In genomic region chr2:200252661-200253067, GRCh38 we compare ENCODE assay signal across 11 cellular contexts. TPM values are rescaled to one million over a fixed set of nuclear protein-coding genes. Genes with fewer than 3 reads are reported as not detected.
DNase-seq lines count a peak whose midpoint lies in the region; ATAC-seq lines count a peak whose summit lies in the region.
"Had no signal": no experiment of that assay in that cellular context is flagged by ENCODE, and none has a peak within 500 bp of the region (broad histone marks: within the 10 kb centered on the region; RNA-seq: fewer than 3 reads in every experiment).

No MANE protein-coding gene starts in this region.

- peak overlapping the region; percentile 32 for H3K4me3 ChIP-seq in GM23248

- DNase-seq in GM23248 = peak; percentile 92
- peak; percentile 48 for DNase-seq in amniotic stem cell (lab: John Stamatoyannopoulos, UW)
- DNase-seq in left cardiac atrium = peak; percentile 24
- DNase-seq in sciatic nerve (ENCODE audit: low spot score) = no peak
- DNase-seq in retina = no peak
- DNase-seq in C1 segment of cervical spinal cord (lab: John Stamatoyannopoulos, UW) = no peak
- no peak for DNase-seq in NCI-H1092 treated with DMSO at 0.1 percent for 48 hours (lab: John Stamatoyannopoulos, UW)
- DNase-seq: activated effector memory CD4-positive, alpha-beta T cell treated with anti-CD3 and anti-CD28 coated beads, Interleukin-2, amount 50 U/mL, for 16 hours; effector memory CD8-positive, alpha-beta T cell had no signal

- intact Hi-C loops in left cardiac atrium (cut with DNase I) = no loop called here
- intact Hi-C loops in sciatic nerve (cut with DNase I) = no loop called here

- H3K4me1 ChIP-seq in GM23248 (ENCODE audit: insufficient read depth) = peaks cover 20% of the 10 kb centered on the region

- no peaks in the 10 kb centered on the region for H4K20me1 ChIP-seq in GM23248 (ENCODE audit: insufficient read depth)

- H3K27ac ChIP-seq in GM23248 = peak overlapping the region; percentile 67

- no peaks in the 10 kb centered on the region for H3K79me2 ChIP-seq in GM23248 (ENCODE audit: insufficient read depth)

- H3K27me3 ChIP-seq in GM23248 (replicated peaks; ENCODE audit: insufficient read depth) = no peaks in the 10 kb centered on the region

- in situ Hi-C loops in GM23248 (cut with MboI) = no loop called here

- H3K9ac ChIP-seq in GM23248 = peak overlapping the region; percentile 65

- WGBS in GM23248 (ENCODE audit: low coverage in 1 of 2, low lambda C conversion rate in 2 of 2, missing lambda C conversion rate in 2 of 2), 2 experiments = 1 to 4% methylated on average over 3 of the region's 3 CpGs

- H3K9me3 ChIP-seq in GM23248 (ENCODE audit: low read depth) = no peaks in the 10 kb centered on the region

- peak; percentile 47 to 66 for ATAC-seq in left cardiac atrium
- peak; percentile 84 for ATAC-seq in sciatic nerve
- no peak for ATAC-seq in HG02588 (IDR thresholded peaks at IDR 0.05; ENCODE audit: unreplicated experiment)
- ATAC-seq: activated CD4-positive, CD25-positive, alpha-beta regulatory T cell treated with anti-CD3 and anti-CD28 coated beads, Interleukin-2, amount 50 U/mL, for 24 hours; effector memory CD8-positive, alpha-beta T cell had no signal

- no peaks in the 10 kb centered on the region for H3K36me3 ChIP-seq in GM23248 (ENCODE audit: low read depth)

- H3K9me2 ChIP-seq in GM23248 (ENCODE audit: insufficient read depth) = no peaks in the 10 kb centered on the region

- H3F3A ChIP-seq in GM23248 (ENCODE audit: insufficient read depth) = peaks cover 17% of the 10 kb centered on the region

- H3K4me2 ChIP-seq in GM23248 (ENCODE audit: unreplicated experiment) = peak overlapping the region; percentile 69

- peak overlapping the region; percentile 52 for H2AFZ ChIP-seq in GM23248

RNA-seq across cellular contexts. Expression of gene SPATS2L, which starts 53.8 kb away (rescaled TPM):
- total RNA-seq in GM23248 (2014; rRNA removed; shearing (Covaris generic)) = 103 and 128 TPM in 2 replicates
- 78.3 and 116 TPM in 2 replicates for polyA plus RNA-seq in GM23248 (2016; fragmentation: Nextera tagmentation; extraction: Ambion mirVana)
- 100 to 1,000 TPM in 1 of 2 donors, 10 to 100 TPM in 1; 95.7 to 117 TPM for total RNA-seq in left cardiac atrium
- total RNA-seq in sciatic nerve = 82.3 TPM

Comparison
In these comparisons a context has a peak if more than half of its experiments do, and no peak if none do; other contexts are left out.
1. DNase-seq: peak in GM23248 (single experiment), amniotic stem cell (single experiment) and left cardiac atrium (single experiment); none in sciatic nerve (single experiment), retina (single experiment), C1 segment of cervical spinal cord (0 of 14) and NCI-H1092 treated with DMSO at 0.1 percent for 48 hours (single experiment).